22 cellular contexts compared by ENCODE assay signal in genomic region chr3:195004512-195005250, GRCh38.
DNase-seq lines count a peak whose midpoint lies in the region; ATAC-seq and TF ChIP-seq lines count a peak whose summit lies in the region.
"Had no signal": no experiment of that assay in that cellular context is flagged by ENCODE, and none has a peak within 500 bp of the region (broad histone marks: within the 10 kb centered on the region; RNA-seq: fewer than 3 reads in every experiment).

No MANE protein-coding gene starts in this region.

- intact Hi-C loops in cardiac septum (cut with DNase I) (loop anchor here (5.0 kb wide), 2 partner anchors 238 to 317 kb away; partner anchors contain the start of gene FAM43A), Right ventricle myocardium superior (cut with DNase I) (no loop called here), upper lobe of right lung (cut with DNase I) (no loop called here)

- no peaks in the 10 kb centered on the region for H3K9me3 ChIP-seq in RWPE2 (ENCODE audit: severe bottlenecking)
- no peaks in the 10 kb centered on the region for H3K9me3 ChIP-seq in upper lobe of right lung
- H3K9me3 ChIP-seq: A549, Caco-2, HAP-1 had no signal

- H3K36me3 ChIP-seq in RWPE2 (ENCODE audit: low read depth) (no peaks in the 10 kb centered on the region), upper lobe of right lung (no peaks in the 10 kb centered on the region)
- H3K36me3 ChIP-seq: HAP-1 had no signal

- no peak overlapping the region for H3K27ac ChIP-seq in RWPE2 (ENCODE audit: poor library complexity, severe bottlenecking)
- no peak overlapping the region for H3K27ac ChIP-seq in upper lobe of right lung
- H3K27ac ChIP-seq: A549, C4-2B had no signal

- DNase-seq in cardiac septum (ENCODE audit: low spot score) (peak; percentile 39), Right ventricle myocardium superior (no peak), RWPE2 (ENCODE audit: low spot score) (peak; percentile 25), islet precursor cell (peak; percentile 37), upper lobe of right lung (peak; percentile 35), NCI-H187 treated with DMSO at 0.1 percent for 48 hours (lab: John Stamatoyannopoulos, UW) (no peak)
- no peak for DNase-seq in activated CD4-positive, alpha-beta T cell treated with anti-CD3 and anti-CD28 coated beads for 4 hours
- DNase-seq: AML-193, Caco-2, GOT3, HFFc6, Karpas-422, NCI-H1092, NCI-H1930, NCI-H446, NCI-H524 treated with DMSO at 0.1 percent for 48 hours, PC-3 had no signal

- TF ChIP-seq CTCF in RWPE2 (IDR thresholded peaks at IDR 0.05; ENCODE audit: poor library complexity, severe bottlenecking) = no peak
- no peak for TF ChIP-seq CTCF in upper lobe of right lung (IDR thresholded peaks at IDR 0.05)

- no peak for ATAC-seq in Right ventricle myocardium superior (ENCODE audit: poor library complexity)
- ATAC-seq in RWPE2 (ENCODE audit: low read depth) = no peak
- ATAC-seq in upper lobe of right lung = no peak
- no peak for ATAC-seq in HG02798 (IDR thresholded peaks at IDR 0.05; ENCODE audit: poor library complexity, unreplicated experiment)
- ATAC-seq: A549; CD8-positive, alpha-beta T cell; PC-3 had no signal

- no peak overlapping the region for H3K4me3 ChIP-seq in RWPE2 (ENCODE audit: severe bottlenecking)
- H3K4me3 ChIP-seq in upper lobe of right lung = no peak overlapping the region
- H3K4me3 ChIP-seq: A549, HAP-1 had no signal

- H3K4me1 ChIP-seq in RWPE2 (ENCODE audit: insufficient read depth, poor library complexity, severe bottlenecking) = no peaks in the 10 kb centered on the region
- H3K4me1 ChIP-seq in upper lobe of right lung = peaks cover 16% of the 10 kb centered on the region
- H3K4me1 ChIP-seq: A549 had no signal

- H3K27me3 ChIP-seq in RWPE2 (ENCODE audit: insufficient read depth, poor library complexity, severe bottlenecking) = no peaks in the 10 kb centered on the region
- no peaks in the 10 kb centered on the region for H3K27me3 ChIP-seq in upper lobe of right lung

Comparison
In these comparisons a context has a peak if more than half of its experiments do, and no peak if none do; other contexts are left out.
1. DNase-seq: peak in cardiac septum (single experiment), RWPE2 (single experiment), islet precursor cell (single experiment) and upper lobe of right lung (single experiment); none in Right ventricle myocardium superior (single experiment), NCI-H187 treated with DMSO at 0.1 percent for 48 hours (single experiment) and activated CD4-positive, alpha-beta T cell treated with anti-CD3 and anti-CD28 coated beads for 4 hours (0 of 2).